ENCODE assay signal across 16 cellular contexts in genomic region chrX:13741695-13742094, GRCh38. TPM values are rescaled to one million over a fixed set of nuclear protein-coding genes. Genes with fewer than 3 reads are reported as not detected.
DNase-seq lines count a peak whose midpoint lies in the region; ATAC-seq and TF ChIP-seq lines count a peak whose summit lies in the region.
"Had no signal": no experiment of that assay in that cellular context is flagged by ENCODE, and none has a peak within 500 bp of the region (broad histone marks: within the 10 kb centered on the region; RNA-seq: fewer than 3 reads in every experiment).

No MANE protein-coding gene starts in this region.

- ATAC-seq in effector memory CD8-positive, alpha-beta T cell (replicated peaks) = no peak
- no peak for ATAC-seq in HG03097 (IDR thresholded peaks at IDR 0.05; ENCODE audit: low FRiP score, unreplicated experiment)
- ATAC-seq: body of pancreas had no signal

- peak; percentile 11 for DNase-seq in Calu3
- DNase-seq in effector memory CD8-positive, alpha-beta T cell = no peak
- DNase-seq in dedifferentiated amniotic fluid mesenchymal stem cell (ENCODE audit: extremely low spot score) = no peak
- no peak for DNase-seq in HT-29 (ENCODE audit: low spot score)
- no peak for DNase-seq in NCI-H146 treated with DMSO at 0.1 percent for 48 hours (lab: John Stamatoyannopoulos, UW; ENCODE audit: unreplicated experiment)
- DNase-seq: activated T-cell treated with anti-CD3 and anti-CD28 coated beads, Interleukin-2, amount 50 U/mL, for 48 hours; body of pancreas; HCEC 1CT; kidney glomerular epithelial cell; NCI-H146; small intestine had no signal

- peaks cover 17% of the 10 kb centered on the region for H3K4me1 Mint-ChIP-seq in Calu3 (ENCODE audit: low read depth, unreplicated experiment)
- peaks cover 9 to 21% of the 10 kb centered on the region in 2 donors for H3K4me1 Mint-ChIP-seq in effector memory CD8-positive, alpha-beta T cell (ENCODE audit: low read depth in 2 of 2)

- no TSS peak for BruUV-seq in Calu3 (replicated peaks; lab: Mats Ljungman, UMichigan)

- H3K9ac ChIP-seq in BLaER1 treated with 17β-estradiol and CSF1 and Interleukin-3, amounts not matched to agents 10 nM and 100 nM = peak overlapping the region in 5 of 11 experiments; percentile 1 to 61 (median 36); a peak in 9 of 22 replicates
- H3K9ac ChIP-seq in OCI-LY3 (ENCODE audit: low read length) = peak overlapping the region; percentile 63
- H3K9ac ChIP-seq: parathyroid adenoma had no signal

- no peaks in the 10 kb centered on the region for H3K27me3 Mint-ChIP-seq in Calu3 (ENCODE audit: unreplicated experiment)
- no peaks in the 10 kb centered on the region for H3K27me3 Mint-ChIP-seq in effector memory CD8-positive, alpha-beta T cell

- no peaks in the 10 kb centered on the region for H3K9me3 ChIP-seq in BLaER1 treated with 17β-estradiol and CSF1 and Interleukin-3, amounts not matched to agents 10 nM and 100 nM (replicated peaks in 1 of 11)
- no peaks in the 10 kb centered on the region for H3K9me3 ChIP-seq in OCI-LY3 (ENCODE audit: insufficient read depth, low read length)
- H3K9me3 ChIP-seq: body of pancreas had no signal

- intact Hi-C loops in Calu3 (cut with micrococcal nuclease; ENCODE audit: unreplicated experiment) = no loop called here

- H3K4me2 ChIP-seq in BLaER1 treated with 17β-estradiol and CSF1 and Interleukin-3, amounts not matched to agents 10 nM and 100 nM = peak overlapping the region; percentile 48 to 81 (median 70)
- peak overlapping the region; percentile 56 for H3K4me2 ChIP-seq in OCI-LY3 (ENCODE audit: low read length)

- H3K4me1 ChIP-seq in BLaER1 treated with 17β-estradiol and CSF1 and Interleukin-3, amounts not matched to agents 10 nM and 100 nM = peaks cover 23 to 48% (median 35%) of the 10 kb centered on the region in 10 experiments
- H3K4me1 ChIP-seq in OCI-LY3 (ENCODE audit: low read length) = peaks cover 38% of the 10 kb centered on the region
- H3K4me1 ChIP-seq: parathyroid adenoma had no signal

- TF ChIP-seq CTCF in Calu3 (IDR thresholded peaks at IDR 0.05; ENCODE audit: unreplicated experiment) = no peak
- TF ChIP-seq CTCF in OCI-LY3 (IDR thresholded peaks at IDR 0.05; ENCODE audit: low read depth, low read length) = no peak

- H3K27me3 ChIP-seq in BLaER1 treated with 17β-estradiol and CSF1 and Interleukin-3, amounts not matched to agents 10 nM and 100 nM = peaks cover 0 to 39% (median 11%) of the 10 kb centered on the region in 11 experiments; a peak in 18 of 22 replicates
- no peaks in the 10 kb centered on the region for H3K27me3 ChIP-seq in OCI-LY3 (ENCODE audit: low read depth, low read length)
- H3K27me3 ChIP-seq: body of pancreas had no signal

- H3K36me3 Mint-ChIP-seq in Calu3 (ENCODE audit: insufficient read depth, unreplicated experiment) = peaks cover 38% of the 10 kb centered on the region
- H3K36me3 Mint-ChIP-seq in effector memory CD8-positive, alpha-beta T cell (ENCODE audit: insufficient read depth) = peaks cover 52% of the 10 kb centered on the region

- H3K9me3 Mint-ChIP-seq in Calu3 (ENCODE audit: low read depth, unreplicated experiment) = no peaks in the 10 kb centered on the region
- no peaks in the 10 kb centered on the region for H3K9me3 Mint-ChIP-seq in effector memory CD8-positive, alpha-beta T cell

- no peaks in the 10 kb centered on the region for H4K20me1 ChIP-seq in BLaER1 treated with 17β-estradiol and CSF1 and Interleukin-3, amounts not matched to agents 10 nM and 100 nM
- H4K20me1 ChIP-seq in OCI-LY3 (ENCODE audit: insufficient read depth, low read length) = no peaks in the 10 kb centered on the region

- H3K4me3 ChIP-seq in BLaER1 treated with 17β-estradiol and CSF1 and Interleukin-3, amounts not matched to agents 10 nM and 100 nM = no peak overlapping the region
- peak overlapping the region; percentile 60; the same call in 1 of the 2 replicates for H3K4me3 ChIP-seq in OCI-LY3 (ENCODE audit: low read length)
- H3K4me3 ChIP-seq: body of pancreas, SK-N-MC had no signal

- peaks cover 0 to 52% (median 36%) of the 10 kb centered on the region in 11 experiments; a peak in 16 of 22 replicates for H3K36me3 ChIP-seq in BLaER1 treated with 17β-estradiol and CSF1 and Interleukin-3, amounts not matched to agents 10 nM and 100 nM
- H3K36me3 ChIP-seq in OCI-LY3 (replicated peaks; ENCODE audit: low read depth, low read length) = peaks cover 46% of the 10 kb centered on the region

- peaks cover 10% of the 10 kb centered on the region for H3K79me2 ChIP-seq in OCI-LY3 (ENCODE audit: low read length)

- CTCF ChIA-PET in Calu3 (lab: Charles Lee) = interaction anchor here (0.9 kb wide), 1 partner anchor 287 kb away, joined by 3 read pairs; no protein-coding TSS in a partner anchor

- peak overlapping the region; percentile 89 for H3K27ac Mint-ChIP-seq in Calu3 (ENCODE audit: unreplicated experiment)
- H3K27ac Mint-ChIP-seq in effector memory CD8-positive, alpha-beta T cell = peak overlapping the region; percentile 96 to 98

- H3K27ac ChIP-seq in BLaER1 treated with 17β-estradiol and CSF1 and Interleukin-3, amounts not matched to agents 10 nM and 100 nM = peak overlapping the region in 9 of 11 experiments; percentile 11 to 74 (median 68); a peak in 17 of 22 replicates
- peak overlapping the region; percentile 91 for H3K27ac ChIP-seq in OCI-LY3 (ENCODE audit: low read length)
- H3K27ac ChIP-seq: parathyroid adenoma, SK-N-MC had no signal

- no peak overlapping the region for H2AFZ ChIP-seq in OCI-LY3 (ENCODE audit: low read depth, low read length)
- H2AFZ ChIP-seq: parathyroid adenoma had no signal

- H3K4me3 Mint-ChIP-seq in Calu3 (ENCODE audit: low read depth, unreplicated experiment) = peak overlapping the region; percentile 59
- H3K4me3 Mint-ChIP-seq in effector memory CD8-positive, alpha-beta T cell = peak overlapping the region; percentile 75 to 79

RNA-seq across cellular contexts. Expression of gene OFD1, which starts 7.1 kb away (rescaled TPM):
- total RNA-seq in Calu3 (2022) = 46.4 and 57.0 TPM in 2 replicates
- total RNA-seq in HT-29 (2014; rRNA removed; shearing (Covaris generic)) = 12.0 and 13.8 TPM in 2 replicates

RNA-seq across cellular contexts. Expression of gene TRAPPC2, which starts 7.3 kb away (rescaled TPM):
- total RNA-seq in Calu3 (2022) = 20.8 and 25.1 TPM in 2 replicates
- 6.7 and 8.9 TPM in 2 replicates for total RNA-seq in HT-29 (2014; rRNA removed; shearing (Covaris generic))

RNA-seq across cellular contexts. Expression of gene RAB9A, which starts 52.8 kb away (rescaled TPM):
- 41.4 and 42.4 TPM in 2 replicates for total RNA-seq in Calu3 (2022)
- 4.8 and 5.7 TPM in 2 replicates for total RNA-seq in HT-29 (2014; rRNA removed; shearing (Covaris generic))
